In genomic region chr1:27322569-27323116, GRCh38 we compare ENCODE assay signal across 9 cellular contexts. TPM values are rescaled to one million over a fixed set of nuclear protein-coding genes. Genes with fewer than 3 reads are reported as not detected.
A peak's percentile ranks its signal among the peaks of the same experiment; 100 is the strongest.
DNase-seq lines count a peak whose midpoint lies in the region; ATAC-seq, FAIRE-seq and TF ChIP-seq lines count a peak whose summit lies in the region.
"Had no signal": no experiment of that assay in that cellular context is flagged by ENCODE, and none has a peak within 500 bp of the region (broad histone marks: within the 10 kb centered on the region; RNA-seq: fewer than 3 reads in every experiment).

No MANE protein-coding gene starts in this region.

- peak overlapping the region; percentile 95 for H3K4me2 ChIP-seq in PC-9

- CTCF ChIA-PET in PC-9 (lab: Charles Lee): no interaction called here

- DNase-seq in GM12891 (ENCODE audit: insufficient read length, low spot score) (no peak), PC-9 (no peak), erythroblast (lab: John Stamatoyannopoulos, UW) (peak in 1 of 2 experiments; percentile 65), progenitor cell of endocrine pancreas (ENCODE audit: low spot score, unreplicated experiment) (no peak), GM19239 (ENCODE audit: insufficient read length, low spot score) (no peak), cerebellar cortex (ENCODE audit: low spot score) (no peak)
- no peak for DNase-seq in stimulated activated CD4-positive, alpha-beta T cell treated with anti-CD3 and anti-CD28 coated beads, Interleukin-2, amount 100 ng/mL, for 48 hours

- H3F3A ChIP-seq in PC-9 (ENCODE audit: insufficient read depth, low read depth): no peaks in the 10 kb centered on the region

- H3K27ac ChIP-seq in PC-9: peak overlapping the region; percentile 51

- peak; percentile 52 for FAIRE-seq in GM12891 (lab: Jason Lieb, UNC)
- no peak for FAIRE-seq in GM19239 (lab: Jason Lieb, UNC)

- H3K27ac Mint-ChIP-seq in progenitor cell of endocrine pancreas: peak overlapping the region; percentile 95

- peak overlapping the region; percentile 85 for H2AFZ ChIP-seq in PC-9

- H3K36me3 ChIP-seq in PC-9 (ENCODE audit: low read depth): no peaks in the 10 kb centered on the region

- peak overlapping the region; percentile 97 for H3K4me3 Mint-ChIP-seq in progenitor cell of endocrine pancreas (ENCODE audit: low read depth)

- H4K20me1 ChIP-seq in PC-9 (ENCODE audit: insufficient read depth): no peaks in the 10 kb centered on the region

- H3K4me3 ChIP-seq in PC-9: peak overlapping the region; percentile 90

- peaks cover 39% of the 10 kb centered on the region for H3K79me2 ChIP-seq in PC-9 (ENCODE audit: low read depth)

- peaks cover 12% of the 10 kb centered on the region for H3K27me3 Mint-ChIP-seq in progenitor cell of endocrine pancreas

- peaks cover 9% of the 10 kb centered on the region for H3K4me1 ChIP-seq in PC-9 (replicated peaks; ENCODE audit: insufficient read depth)

- POLR2A ChIA-PET in PC-9 (lab: Charles Lee; ENCODE audit: unreplicated experiment): interaction anchor here (0.7 kb wide), 1 partner anchor 18 kb away, joined by 6 read pairs; no protein-coding TSS in a partner anchor

- no peak for TF ChIP-seq CTCF in PC-9 (conservative IDR thresholded peaks at IDR 0.05)
- no peak for TF ChIP-seq CTCF in progenitor cell of endocrine pancreas (IDR thresholded peaks at IDR 0.05; ENCODE audit: unreplicated experiment)

- no peak for TF ChIP-seq POLR2A in GM12891 (IDR thresholded peaks at IDR 0.05; ENCODE audit: low read depth, low read length)
- peak; percentile 60 for TF ChIP-seq POLR2A in erythroblast (IDR thresholded peaks at IDR 0.05; ENCODE audit: low read length)

- no peaks in the 10 kb centered on the region for H3K9me2 ChIP-seq in PC-9 (ENCODE audit: insufficient read depth)

- no peaks in the 10 kb centered on the region for H3K9me3 ChIP-seq in PC-9 (ENCODE audit: insufficient read depth, low read depth)

- BruUV-seq in PC-9 (replicated peaks; lab: Mats Ljungman, UMichigan): TSS peak; percentile 51

- intact Hi-C loops in PC-9 (cut with micrococcal nuclease; ENCODE audit: unreplicated experiment): loop anchor here (1.0 to 5.0 kb wide), 2 partner anchors 21 to 45 kb away; partner anchors contain the start of gene MAP3K6

- peaks cover 5% of the 10 kb centered on the region for H3K36me3 Mint-ChIP-seq in progenitor cell of endocrine pancreas (ENCODE audit: insufficient read depth)

- no peaks in the 10 kb centered on the region for H3K9me3 Mint-ChIP-seq in progenitor cell of endocrine pancreas (ENCODE audit: low read depth)

- H3K27me3 ChIP-seq in PC-9 (ENCODE audit: insufficient read depth, low read depth): no peaks in the 10 kb centered on the region

- H3K4me1 Mint-ChIP-seq in progenitor cell of endocrine pancreas (ENCODE audit: low read depth): peaks cover 10% of the 10 kb centered on the region

- ATAC-seq in GM21737 (IDR thresholded peaks at IDR 0.05; ENCODE audit: unreplicated experiment): no peak

TF ChIP-seq in GM12891, 5 proteins besides CTCF, POLR2A, EP300 and RAD21:
- TF ChIP-seq SPI1 (IDR thresholded peaks at IDR 0.05; ENCODE audit: low read depth, low read length) (no peak), PAX5 (IDR thresholded peaks at IDR 0.05; ENCODE audit: insufficient read depth, low read length, severe bottlenecking) (no peak), POU2F2 (IDR thresholded peaks at IDR 0.05; ENCODE audit: low read depth, low read length) (no peak), TAF1 (IDR thresholded peaks at IDR 0.05; ENCODE audit: low read depth, low read length) (no peak), POLR2AphosphoS5 (IDR thresholded peaks at IDR 0.05; ENCODE audit: low read depth, low read length) (no peak)

RNA-seq across cellular contexts. Expression of gene TMEM222, which starts 0.7 kb away (rescaled TPM):
- 24.0 TPM for polyA plus RNA-seq in GM12891 (2012; ENCODE audit: low read depth, missing spikeins)
- 32.0 and 32.8 TPM in 2 replicates for total RNA-seq in PC-9 (2021)
- total RNA-seq in progenitor cell of endocrine pancreas: 37.1 and 38.4 TPM in 2 replicates

RNA-seq across cellular contexts. Expression of gene SYTL1, which starts 19.2 kb away (rescaled TPM):
- polyA plus RNA-seq in GM12891 (2012; ENCODE audit: low read depth, missing spikeins): 25.2 TPM
- 43.7 and 49.8 TPM in 2 replicates for total RNA-seq in PC-9 (2021)
- 9.4 and 15.5 TPM in 2 replicates for total RNA-seq in progenitor cell of endocrine pancreas

RNA-seq across cellular contexts. Expression of gene MAP3K6, which starts 44.1 kb away (rescaled TPM):
- polyA plus RNA-seq in GM12891 (2012; ENCODE audit: low read depth, missing spikeins): 5.0 TPM
- total RNA-seq in PC-9 (2021): 25.1 and 26.2 TPM in 2 replicates
- total RNA-seq in progenitor cell of endocrine pancreas: 1.1 and 1.8 TPM in 2 replicates

RNA-seq across cellular contexts. Expression of gene FCN3, which starts 52.0 kb away (rescaled TPM):
- polyA plus RNA-seq in GM12891 (2012; ENCODE audit: low read depth, missing spikeins): not detected
- total RNA-seq in PC-9 (2021) (not detected in 2 replicates), progenitor cell of endocrine pancreas (not detected in 2 replicates)
- total RNA-seq: RPMI7951 had no signal
